ENCODE assay signal across 8 cellular contexts in genomic region chr1:19436716-19437476, GRCh38.
A peak's percentile ranks its signal among the peaks of the same experiment; 100 is the strongest.
DNase-seq lines count a peak whose midpoint lies in the region; ATAC-seq and FAIRE-seq lines count a peak whose summit lies in the region.

No MANE protein-coding gene starts in this region.

- peaks cover 43 to 76% of the 10 kb centered on the region in 2 donors for H3K4me1 Mint-ChIP-seq in stimulated activated naive B cell treated with anti-CD40 and anti-IgM and Interleukin-4, amounts not matched to agents 10 μg/mL and 1 μg/mL and 100 μg/mL, for 72 hours

- H3K27ac Mint-ChIP-seq in stimulated activated naive B cell treated with anti-CD40 and anti-IgM and Interleukin-4, amounts not matched to agents 10 μg/mL and 1 μg/mL and 100 μg/mL, for 72 hours: peak overlapping the region; percentile 73

- no peak for ATAC-seq in stimulated activated naive B cell treated with anti-CD40 and anti-IgM and Interleukin-4, amounts not matched to agents 10 μg/mL and 1 μg/mL and 100 μg/mL, for 72 hours (replicated peaks)
- ATAC-seq in GM18519 (IDR thresholded peaks at IDR 0.05; ENCODE audit: low FRiP score, unreplicated experiment): no peak

- peaks cover 22 to 32% of the 10 kb centered on the region in 2 donors for H3K36me3 Mint-ChIP-seq in stimulated activated naive B cell treated with anti-CD40 and anti-IgM and Interleukin-4, amounts not matched to agents 10 μg/mL and 1 μg/mL and 100 μg/mL, for 72 hours

- no peak overlapping the region for H3K4me3 Mint-ChIP-seq in stimulated activated naive B cell treated with anti-CD40 and anti-IgM and Interleukin-4, amounts not matched to agents 10 μg/mL and 1 μg/mL and 100 μg/mL, for 72 hours

- H3K9me3 Mint-ChIP-seq in stimulated activated naive B cell treated with anti-CD40 and anti-IgM and Interleukin-4, amounts not matched to agents 10 μg/mL and 1 μg/mL and 100 μg/mL, for 72 hours: no peaks in the 10 kb centered on the region

- FAIRE-seq in HTR-8/SVneo (lab: Jason Lieb, UNC): no peak

- H3K27me3 Mint-ChIP-seq in stimulated activated naive B cell treated with anti-CD40 and anti-IgM and Interleukin-4, amounts not matched to agents 10 μg/mL and 1 μg/mL and 100 μg/mL, for 72 hours: no peaks in the 10 kb centered on the region

- DNase-seq in MV-4-11 (lab: John Stamatoyannopoulos, UW) (peak; percentile 87), amniotic epithelial cell (ENCODE audit: low read depth) (peak; percentile 66), kidney glomerular epithelial cell (lab: John Stamatoyannopoulos, UW) (peak; percentile 36), NCI-H1105 (lab: John Stamatoyannopoulos, UW) (no peak), DMS 273 (lab: John Stamatoyannopoulos, UW; ENCODE audit: unreplicated experiment) (no peak), HTR-8/SVneo (ENCODE audit: insufficient read length, low spot score) (no peak)
- no peak for DNase-seq in stimulated activated naive B cell treated with anti-CD40 and anti-IgM and Interleukin-4, amounts not matched to agents 10 μg/mL and 1 μg/mL and 100 μg/mL, for 72 hours

Comparison
In these comparisons a context has a peak if more than half of its experiments do, and no peak if none do; other contexts are left out.
1. DNase-seq: peak in MV-4-11 (single experiment), amniotic epithelial cell (single experiment) and kidney glomerular epithelial cell (single experiment); none in stimulated activated naive B cell treated with anti-CD40 and anti-IgM and Interleukin-4, amounts not matched to agents 10 μg/mL and 1 μg/mL and 100 μg/mL, for 72 hours (single experiment), NCI-H1105 (single experiment), DMS 273 (single experiment) and HTR-8/SVneo (single experiment).